22 cellular contexts compared by ENCODE assay signal in the genomic region with DNA sequence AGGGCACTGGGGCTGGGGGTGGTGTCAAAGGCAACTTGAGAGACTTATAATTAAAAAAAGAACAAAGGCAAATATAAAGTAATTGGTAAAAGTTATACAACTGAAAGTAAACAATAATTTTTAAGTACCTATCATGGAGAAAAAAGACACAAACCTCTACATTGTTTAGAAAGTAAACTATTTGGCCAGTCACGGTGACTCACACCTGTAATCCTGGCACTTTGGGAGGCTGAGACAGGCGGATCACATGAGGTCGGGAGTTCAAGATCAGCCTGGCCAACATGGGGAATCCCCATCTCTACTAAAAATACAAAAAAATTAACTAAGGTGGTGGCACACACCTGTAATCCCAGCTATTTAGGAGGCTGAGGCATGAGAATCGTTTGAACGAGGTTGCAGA. TPM values are rescaled to one million over a fixed set of nuclear protein-coding genes. Genes with fewer than 3 reads are reported as not detected.
"Had no signal": no experiment of that assay in that cellular context is flagged by ENCODE, and none has a peak within 500 bp of the region (broad histone marks: within the 10 kb centered on the region; RNA-seq: fewer than 3 reads in every experiment).

No MANE protein-coding gene starts in this region.

- H3K4me3 Mint-ChIP-seq: naive thymus-derived CD8-positive, alpha-beta T cell; type B pancreatic cell had no signal

- H3K27ac Mint-ChIP-seq: naive thymus-derived CD8-positive, alpha-beta T cell; type B pancreatic cell had no signal

- H3K27me3 ChIP-seq: heart right ventricle, ovary, right atrium auricular region, uterus had no signal

- H3K4me1 ChIP-seq: uterus had no signal

- ATAC-seq: esophagus mucosa; heart right ventricle; left lobe of liver; mucosa of descending colon; naive thymus-derived CD8-positive, alpha-beta T cell had no signal

- H3K4me3 ChIP-seq: heart right ventricle, mucosa of descending colon, ovary, right atrium auricular region, uterus had no signal

- H3K36me3 Mint-ChIP-seq: naive thymus-derived CD8-positive, alpha-beta T cell; type B pancreatic cell had no signal

- DNase-seq: effector memory CD4-positive, alpha-beta T cell; heart right ventricle; hypothalamus; kidney glomerular epithelial cell; mucosa of descending colon; naive thymus-derived CD8-positive, alpha-beta T cell; nucleus accumbens; ovary; small intestine; stimulated activated CD4-positive, alpha-beta T cell treated with anti-CD3 and anti-CD28 coated beads, Interleukin-12 subunit alpha, Interleukin-12 subunit beta, amount 100 ng/mL, for 4 hours; stimulated activated CD4-positive, alpha-beta T cell treated with anti-CD3 and anti-CD28 coated beads, Interleukin-2, amount 100 ng/mL, for 48 hours; stimulated activated naive CD4-positive, alpha-beta T cell treated with Interleukin-2 at 50 U/mL for 16 hours; uterus had no signal

- FAIRE-seq: endometrium, frontal cortex, islet of Langerhans, small intestine had no signal

- H3K27ac ChIP-seq: ovary, right atrium auricular region had no signal

- H3K36me3 ChIP-seq: heart right ventricle, ovary, right atrium auricular region, uterus had no signal

- H3K9me3 Mint-ChIP-seq: naive thymus-derived CD8-positive, alpha-beta T cell; type B pancreatic cell had no signal

- H3K9me3 ChIP-seq: heart right ventricle, mucosa of descending colon, ovary, right atrium auricular region, uterus had no signal

RNA-seq across cellular contexts. Expression of a gene that starts 35.1 kb away (rescaled TPM):
- total RNA-seq: esophagus mucosa; fibroblast of lung; left lobe of liver; naive thymus-derived CD8-positive, alpha-beta T cell had no signal
- polyA plus RNA-seq: fibroblast of lung; naive thymus-derived CD8-positive, alpha-beta T cell; neural cell had no signal
